12 cellular contexts compared by ENCODE assay signal in genomic region chr18:79682896-79683625, GRCh38. TPM values are rescaled to one million over a fixed set of nuclear protein-coding genes. Genes with fewer than 3 reads are reported as not detected.
DNase-seq lines count a peak whose midpoint lies in the region; ATAC-seq, FAIRE-seq and TF ChIP-seq lines count a peak whose summit lies in the region.
"Had no signal": no experiment of that assay in that cellular context is flagged by ENCODE, and none has a peak within 500 bp of the region (broad histone marks: within the 10 kb centered on the region; RNA-seq: fewer than 3 reads in every experiment).

No MANE protein-coding gene starts in this region.

- TF ChIP-seq CTCF in K562 (IDR thresholded peaks at IDR 0.05 in 2 of 3, conservative IDR thresholded peaks at IDR 0.05 in 1 of 3; ENCODE audit: insufficient read depth in 2 of 3, low read depth in 1 of 3, low read length in 3 of 3) (no peak), upper lobe of right lung (IDR thresholded peaks at IDR 0.05) (no peak)

- H3K79me2 ChIP-seq in K562 (ENCODE audit: control insufficient read depth, insufficient read depth, low read length): peaks cover 77% of the 10 kb centered on the region

- POLR2A ChIA-PET in K562 (lab: Yijun Ruan, JAX): no interaction called here

- H3K9me3 ChIP-seq in T-helper 17 cell (ENCODE audit: control insufficient read depth, low read length, poor library complexity, severe bottlenecking) (no peaks in the 10 kb centered on the region), K562 (replicated peaks; ENCODE audit: control insufficient read depth, insufficient read depth, low read depth, low read length) (no peaks in the 10 kb centered on the region), upper lobe of right lung (no peaks in the 10 kb centered on the region)
- H3K9me3 ChIP-seq: left ventricle myocardium inferior had no signal

- CTCF ChIA-PET in K562 (lab: Yijun Ruan, JAX; ENCODE audit: low intra/inter-chr PET ratio): no interaction called here

- FAIRE-seq in K562 (lab: Jason Lieb, UNC): no peak
- FAIRE-seq: A204.1, RCC 7860 had no signal

- H3K27ac Mint-ChIP-seq in T-helper 17 cell: peak overlapping the region; percentile 21

- no peaks in the 10 kb centered on the region for H3K27me3 ChIP-seq in K562 (ENCODE audit: control insufficient read depth in 2 of 2, insufficient read depth in 2 of 2, low read length in 2 of 2)
- no peaks in the 10 kb centered on the region for H3K27me3 ChIP-seq in upper lobe of right lung

- TF ChIP-seq POLR2A in K562 (conservative IDR thresholded peaks at IDR 0.05): no peak

- H3K4me3 ChIP-seq in K562 (no peak overlapping the region), upper lobe of right lung (no peak overlapping the region)

- no peak overlapping the region for H3K4me2 ChIP-seq in K562 (ENCODE audit: insufficient read depth, low read length)

- H3K4me3 Mint-ChIP-seq in T-helper 17 cell: peak overlapping the region; percentile 72

- in situ Hi-C loops in K562 (cut with MboI): no loop called here

- peak; percentile 87 for DNase-seq in activated CD8-positive, alpha-beta memory T cell treated with anti-CD3 and anti-CD28 coated beads, Interleukin-2, amount 50 U/mL, for 48 hours
- DNase-seq in activated CD8-positive, alpha-beta memory T cell treated with anti-CD3 and anti-CD28 coated beads for 24 hours: no peak
- DNase-seq in T-helper 17 cell: no peak
- no peak for DNase-seq in K562 (ENCODE audit: extremely low read depth in 1 of 4, low spot score in 3 of 4)
- DNase-seq in stimulated activated CD8-positive, alpha-beta memory T cell treated with anti-CD3 and anti-CD28 coated beads, Interleukin-4, amount 100 ng/mL, for 48 hours: peak; percentile 86
- DNase-seq in epidermal melanocyte (ENCODE audit: insufficient read length, low spot score): no peak
- DNase-seq in AG20443 (ENCODE audit: low spot score): no peak
- no peak for DNase-seq in upper lobe of right lung
- DNase-seq: left ventricle myocardium inferior, NCI-H1436 treated with DMSO at 0.1 percent for 48 hours had no signal

- no peak overlapping the region; a peak in 1 of 4 replicates for H3K9ac ChIP-seq in K562 (ENCODE audit: insufficient read depth in 1 of 2, low read depth in 2 of 2, low read length in 2 of 2)

- H3K27me3 Mint-ChIP-seq in T-helper 17 cell: no peaks in the 10 kb centered on the region

- peaks cover 53% of the 10 kb centered on the region for H3K4me1 Mint-ChIP-seq in T-helper 17 cell

- intact Hi-C loops in K562 (cut with micrococcal nuclease): no loop called here
- intact Hi-C loops in upper lobe of right lung (cut with DNase I): no loop called here

- H3K4me1 ChIP-seq in K562 (replicated peaks in 1 of 2; ENCODE audit: control insufficient read depth in 2 of 2, insufficient read depth in 2 of 2, low read length in 2 of 2): peaks cover 6 to 22% of the 10 kb centered on the region in 2 experiments; a peak in 3 of 5 replicates
- H3K4me1 ChIP-seq in upper lobe of right lung: peaks cover 18% of the 10 kb centered on the region

- no peak overlapping the region for H3K27ac ChIP-seq in K562 (ENCODE audit: extremely low read depth, low read depth, low read length)
- H3K27ac ChIP-seq in upper lobe of right lung: no peak overlapping the region

- no peak for TF ChIP-seq EP300 in K562 (IDR thresholded peaks at IDR 0.05; ENCODE audit: low read length)

- peaks cover 3% of the 10 kb centered on the region; the same call in 2 of the 3 replicates for H3K36me3 ChIP-seq in K562 (ENCODE audit: control insufficient read depth, insufficient read depth, low read length)
- no peaks in the 10 kb centered on the region for H3K36me3 ChIP-seq in upper lobe of right lung
- H3K36me3 ChIP-seq: left ventricle myocardium inferior had no signal

- TF ChIP-seq RAD21 in K562 (CRISPR knock-in tag; conservative IDR thresholded peaks at IDR 0.05 in 1 of 2, IDR thresholded peaks at IDR 0.05 in 1 of 2): no peak

- H4K20me1 ChIP-seq in K562 (replicated peaks; ENCODE audit: control insufficient read depth, insufficient read depth, low read length): peaks cover 7% of the 10 kb centered on the region

- no peaks in the 10 kb centered on the region for H3K36me3 Mint-ChIP-seq in T-helper 17 cell (ENCODE audit: low read depth)

- BruUV-seq in K562 (replicated peaks; lab: Mats Ljungman, UMichigan): no TSS peak

- WGBS in K562 (ENCODE audit: insufficient coverage, low coverage, missing lambda C conversion rate): 77% methylated on average over 13 of the region's 15 CpGs

- H3K9me1 ChIP-seq in K562 (ENCODE audit: control insufficient read depth, insufficient read depth, low read length): no peaks in the 10 kb centered on the region

- no peak overlapping the region for H2AFZ ChIP-seq in K562 (ENCODE audit: low read depth, low read length)

- ATAC-seq in T-helper 17 cell (no peak), K562 (no peak), upper lobe of right lung (no peak)

TF ChIP-seq in K562, 482 proteins besides CTCF, POLR2A, EP300 and RAD21:
- TF ChIP-seq E2F3 (CRISPR knock-in tag; IDR thresholded peaks at IDR 0.05): no peak
- no peak for TF ChIP-seq ETV1 (tag; conservative IDR thresholded peaks at IDR 0.05; ENCODE audit: low read depth)
- TF ChIP-seq ZBTB1 (CRISPR knock-in tag; IDR thresholded peaks at IDR 0.05; ENCODE audit: borderline replicate concordance, low read depth): peak; percentile 91

RNA-seq across cellular contexts. Expression of gene CTDP1, which starts 3.5 kb away (rescaled TPM):
- 10 to 100 TPM; 61.0 to 65.1 TPM for total RNA-seq in T-helper 17 cell
- 18.1 and 24.6 TPM in 2 replicates for total RNA-seq in K562 (2011; cell fraction: chromatin; rRNA removed; ENCODE audit: low replicate concordance)
- 14.2 and 16.2 TPM in 2 replicates for total RNA-seq in K562 (2011; cell fraction: nucleolus; rRNA removed)
- total RNA-seq in K562 (2011; cell fraction: nucleoplasm; rRNA removed): 9.8 and 14.2 TPM in 2 replicates
- 15.0 and 15.7 TPM in 2 replicates for total RNA-seq in K562 (2014; rRNA removed)
- 3.2 and 3.4 TPM in 2 replicates for total RNA-seq in K562 (2014; rRNA removed; fragmentation: Illumina TruSeq; extraction: Trizol)
- 6.9 and 7.7 TPM in 2 replicates for total RNA-seq in K562 (2015; rRNA removed; fragmentation: Illumina TruSeq; extraction: Trizol)
- total RNA-seq in K562 (2021): 15.1 and 19.2 TPM in 2 replicates
- polyA plus RNA-seq in K562 (2011; rRNA removed): 3.3 and 5.0 TPM in 2 replicates
- 3.1 and 4.8 TPM in 2 replicates for polyA plus RNA-seq in K562 (2011; cell fraction: cytosol; rRNA removed)
- polyA plus RNA-seq in K562 (2011; cell fraction: nucleus; rRNA removed): 9.4 and 14.5 TPM in 2 replicates
- polyA plus RNA-seq in K562 (2012): 8.3 and 8.6 TPM in 2 replicates
- 4.0 and 7.1 TPM in 2 replicates for polyA plus RNA-seq in K562 (2014; fragmentation: Illumina TruSeq; extraction: Trizol)
- polyA plus RNA-seq in K562 (2014; fragmentation: Nextera tagmentation; extraction: Ambion mirVana): under 1 TPM; 0.07 to 0.21 TPM
- polyA plus RNA-seq in K562 (2014; rRNA removed): 7.3 and 7.6 TPM in 2 replicates
- 3.7 and 4.3 TPM in 2 replicates for polyA minus RNA-seq in K562 (2011; rRNA and poly(A)+ RNA removed)
- polyA minus RNA-seq in K562 (2011; cell fraction: cytosol; rRNA and poly(A)+ RNA removed): 7.5 and 7.7 TPM in 2 replicates
- polyA minus RNA-seq in K562 (2011; cell fraction: nucleus; rRNA and poly(A)+ RNA removed): 8.8 and 13.7 TPM in 2 replicates
- 23.0 TPM for total RNA-seq in upper lobe of right lung

Comparison
In these comparisons a context has a peak if more than half of its experiments do, and no peak if none do; other contexts are left out.
1. DNase-seq: peak in activated CD8-positive, alpha-beta memory T cell treated with anti-CD3 and anti-CD28 coated beads, Interleukin-2, amount 50 U/mL, for 48 hours (single experiment) and stimulated activated CD8-positive, alpha-beta memory T cell treated with anti-CD3 and anti-CD28 coated beads, Interleukin-4, amount 100 ng/mL, for 48 hours (single experiment); none in activated CD8-positive, alpha-beta memory T cell treated with anti-CD3 and anti-CD28 coated beads for 24 hours (single experiment), T-helper 17 cell (0 of 3), K562 (0 of 4), epidermal melanocyte (single experiment), AG20443 (single experiment) and upper lobe of right lung (single experiment).